Comparison of ENCODE assay signal across 23 cellular contexts in the genomic region with DNA sequence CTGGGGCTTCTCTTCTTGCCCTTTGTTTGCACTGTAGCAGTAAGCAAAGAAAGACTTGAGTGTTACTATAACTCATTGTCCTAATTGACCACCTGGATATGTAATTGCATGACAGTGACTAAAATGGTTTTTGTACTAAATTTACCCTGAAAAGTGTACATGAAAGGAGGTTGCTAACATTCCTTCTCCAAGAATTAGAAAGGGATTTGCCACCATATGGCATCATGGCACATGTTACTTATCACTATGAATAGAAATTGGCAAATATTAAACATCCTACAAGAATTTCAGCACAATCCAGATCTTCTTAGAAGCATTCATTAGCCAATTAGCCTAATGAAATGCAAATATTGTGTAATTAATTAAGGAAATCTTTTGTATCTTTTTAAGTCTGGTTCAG.
"Had no signal": no experiment of that assay in that cellular context is flagged by ENCODE, and none has a peak within 500 bp of the region (broad histone marks: within the 10 kb centered on the region; RNA-seq: fewer than 3 reads in every experiment).

No MANE protein-coding gene starts in this region.

- ATAC-seq: esophagus mucosa, gastrocnemius medialis, heart right ventricle, left cardiac atrium, left lung, left ventricle myocardium superior, lower lobe of right lung, mucosa of descending colon had no signal

- H3K27me3 Mint-ChIP-seq: naive B cell; naive thymus-derived CD8-positive, alpha-beta T cell had no signal

- H3K36me3 Mint-ChIP-seq: mesothelial cell of epicardium; naive B cell; naive thymus-derived CD8-positive, alpha-beta T cell had no signal

- H3K4me3 Mint-ChIP-seq: mesothelial cell of epicardium; naive thymus-derived CD8-positive, alpha-beta T cell had no signal

- H3K4me1 Mint-ChIP-seq: naive B cell; naive thymus-derived CD8-positive, alpha-beta T cell had no signal

- DNase-seq: dermis blood vessel endothelial cell; dorsolateral prefrontal cortex; effector CD4-positive, alpha-beta T cell; effector memory CD4-positive, alpha-beta T cell; erythroblast; esophagus squamous epithelium; foreskin fibroblast; foreskin melanocyte; gastrocnemius medialis; glutamatergic neuron; head of caudate nucleus; heart right ventricle; hippocampal formation; left cardiac atrium; left lung; left ventricle myocardium superior; lower lobe of right lung; mesenchymal stem cell; mucosa of descending colon; naive B cell; naive thymus-derived CD8-positive, alpha-beta T cell had no signal

- H3K27ac Mint-ChIP-seq: mesothelial cell of epicardium; naive thymus-derived CD8-positive, alpha-beta T cell had no signal
